15 cellular contexts compared by ENCODE assay signal in genomic region chr10:92760609-92761008, GRCh38.
DNase-seq lines count a peak whose midpoint lies in the region; ATAC-seq and TF ChIP-seq lines count a peak whose summit lies in the region.
"Had no signal": no experiment of that assay in that cellular context is flagged by ENCODE, and none has a peak within 500 bp of the region (broad histone marks: within the 10 kb centered on the region; RNA-seq: fewer than 3 reads in every experiment).

No MANE protein-coding gene starts in this region.

- H3K4me3 Mint-ChIP-seq in mesothelial cell of epicardium: no peak overlapping the region
- H3K4me3 Mint-ChIP-seq: activated naive CD4-positive, alpha-beta T cell treated with anti-CD3 and anti-CD28 coated beads, Interleukin-2, amount 10 ng/mL, durations not matched to agents 7 days and 5 days; CD4-positive, CD25-positive, alpha-beta regulatory T cell had no signal

- no peak overlapping the region for H3K4me2 ChIP-seq in hepatocyte

- 25 to 55% (median 29%) methylated on average over 1 of the region's 1 CpG for whole genome bisulfite sequencing in adipose tissue, 3 donors
- 61% methylated on average over 1 of the region's 1 CpG for WGBS in hepatocyte (ENCODE audit: low lambda C conversion rate, missing lambda C conversion rate)

- peak; percentile 39 for DNase-seq in AG04450 (ENCODE audit: low read depth, low spot score)
- DNase-seq in HT1080 (ENCODE audit: low read depth): peak; percentile 72
- no peak for DNase-seq in hepatocyte (ENCODE audit: low spot score)
- no peak for DNase-seq in T1000 (lab: John Stamatoyannopoulos, UW)
- no peak for DNase-seq in GM13977 (ENCODE audit: low spot score)
- no peak for DNase-seq in mesothelial cell of epicardium (ENCODE audit: low spot score in 2 of 2, unreplicated experiment in 2 of 2)
- DNase-seq: activated CD4-positive, alpha-beta T cell treated with anti-CD3 and anti-CD28 coated beads for 4 hours; activated naive CD4-positive, alpha-beta T cell treated with anti-CD3 and anti-CD28 coated beads, Interleukin-2, amount 10 ng/mL, durations not matched to agents 7 days and 5 days; kidney; NCI-H1417; ovary; Peyer's patch had no signal

- H3K4me1 Mint-ChIP-seq in mesothelial cell of epicardium: peaks cover 14% of the 10 kb centered on the region

- H3K27ac ChIP-seq in AG04450 (ENCODE audit: low read depth, low read length) (peak overlapping the region; percentile 95), adipose tissue (ENCODE audit: low read depth, low read length) (peak overlapping the region; percentile 64), hepatocyte (no peak overlapping the region)
- H3K27ac ChIP-seq: ovary had no signal

- no peaks in the 10 kb centered on the region for H3K36me3 Mint-ChIP-seq in mesothelial cell of epicardium
- H3K36me3 Mint-ChIP-seq: activated naive CD4-positive, alpha-beta T cell treated with anti-CD3 and anti-CD28 coated beads, Interleukin-2, amount 10 ng/mL, durations not matched to agents 7 days and 5 days; CD4-positive, CD25-positive, alpha-beta regulatory T cell had no signal

- no peak overlapping the region; the same call in 1 of the 2 replicates for H3K4me3 ChIP-seq in AG04450 (ENCODE audit: low read depth, low read length)
- no peak overlapping the region for H3K4me3 ChIP-seq in hepatocyte
- H3K4me3 ChIP-seq: ovary, Peyer's patch had no signal

- ATAC-seq in GM21515 (IDR thresholded peaks at IDR 0.05; ENCODE audit: unreplicated experiment): no peak

- H3K27me3 ChIP-seq in AG04450 (ENCODE audit: control insufficient read depth, insufficient read depth, low read length): no peaks in the 10 kb centered on the region
- H3K27me3 ChIP-seq in hepatocyte: no peaks in the 10 kb centered on the region
- H3K27me3 ChIP-seq: ovary, Peyer's patch had no signal

- TF ChIP-seq CTCF in AG04450 (IDR thresholded peaks at IDR 0.05; ENCODE audit: low read depth, low read length): no peak
- TF ChIP-seq CTCF in hepatocyte (IDR thresholded peaks at IDR 0.05; ENCODE audit: poor library complexity): no peak
- no peak for TF ChIP-seq CTCF in GM13977 (IDR thresholded peaks at IDR 0.05; ENCODE audit: extremely low read depth, insufficient read depth, missing control alignments)
- TF ChIP-seq CTCF in mesothelial cell of epicardium (IDR thresholded peaks at IDR 0.05; ENCODE audit: unreplicated experiment): no peak

- no peaks in the 10 kb centered on the region for H3K9me3 Mint-ChIP-seq in mesothelial cell of epicardium
- H3K9me3 Mint-ChIP-seq: activated naive CD4-positive, alpha-beta T cell treated with anti-CD3 and anti-CD28 coated beads, Interleukin-2, amount 10 ng/mL, durations not matched to agents 7 days and 5 days had no signal

- no peaks in the 10 kb centered on the region for H4K20me1 ChIP-seq in hepatocyte (ENCODE audit: insufficient read depth, poor library complexity, severe bottlenecking)

- no peaks in the 10 kb centered on the region for H3K36me3 ChIP-seq in hepatocyte (replicated peaks; ENCODE audit: insufficient read depth, low read depth)
- H3K36me3 ChIP-seq: ovary, Peyer's patch had no signal

- no peaks in the 10 kb centered on the region for H3K9me2 ChIP-seq in hepatocyte (replicated peaks; ENCODE audit: insufficient read depth)

- in situ Hi-C loops in GM13977 (cut with MboI; ENCODE audit: low pct_unique_long_range_greater_than_20kb, low sequenced_read_pairs, unreplicated experiment): no loop called here

- H3K9me3 ChIP-seq in AG04450 (ENCODE audit: control insufficient read depth, insufficient read depth, low read length) (no peaks in the 10 kb centered on the region), hepatocyte (ENCODE audit: low read depth) (no peaks in the 10 kb centered on the region)
- H3K9me3 ChIP-seq: ovary, Peyer's patch had no signal

- H3K4me1 ChIP-seq in hepatocyte (ENCODE audit: insufficient read depth): peaks cover 14% of the 10 kb centered on the region

- POLR2A ChIA-PET in AG04450 (lab: Yijun Ruan, JAX): no interaction called here

- CTCF ChIA-PET in AG04450 (lab: Charles Lee): interaction anchor here (0.6 to 0.9 kb wide), 2 partner anchors 25 to 115 kb away, joined by 3 read pairs; no protein-coding TSS in a partner anchor

- H3K27ac Mint-ChIP-seq in mesothelial cell of epicardium: no peak overlapping the region
- H3K27ac Mint-ChIP-seq: activated naive CD4-positive, alpha-beta T cell treated with anti-CD3 and anti-CD28 coated beads, Interleukin-2, amount 10 ng/mL, durations not matched to agents 7 days and 5 days; CD4-positive, CD25-positive, alpha-beta regulatory T cell had no signal

- H2AFZ ChIP-seq in hepatocyte: peak overlapping the region; percentile 45

- H3K27me3 Mint-ChIP-seq in mesothelial cell of epicardium (ENCODE audit: low read depth): peaks cover 4% of the 10 kb centered on the region

- H3K79me2 ChIP-seq in hepatocyte: no peaks in the 10 kb centered on the region

Comparison
In these comparisons a context has a peak if more than half of its experiments do, and no peak if none do; other contexts are left out.
1. DNase-seq: peak in AG04450 (single experiment) and HT1080 (single experiment); none in hepatocyte (single experiment), T1000 (single experiment), GM13977 (single experiment) and mesothelial cell of epicardium (0 of 2).